8 cellular contexts compared by ENCODE assay signal in the genomic region with DNA sequence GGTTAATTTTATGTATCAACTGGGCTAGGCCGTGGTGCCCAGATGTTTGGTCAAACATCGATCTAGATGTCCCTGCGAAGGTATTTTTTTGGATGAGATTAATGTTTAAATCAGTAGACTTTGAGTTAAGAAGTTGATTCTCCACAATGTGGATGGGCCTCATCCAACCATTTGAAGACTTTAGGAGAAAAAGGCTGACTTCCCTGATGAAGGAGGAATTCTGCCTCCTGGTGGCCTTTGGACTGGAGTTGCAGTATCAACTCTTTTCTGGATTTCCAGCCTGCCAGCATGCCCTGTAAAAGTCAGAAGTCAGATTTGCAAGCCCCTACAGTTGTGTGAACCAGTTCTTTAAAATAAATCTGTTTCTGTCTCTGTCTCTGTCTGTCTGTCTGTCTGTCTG.
DNase-seq lines count a peak whose midpoint lies in the region; ATAC-seq and TF ChIP-seq lines count a peak whose summit lies in the region.

No MANE protein-coding gene starts in this region.

- TF ChIP-seq EP300 in Ishikawa (IDR thresholded peaks at IDR 0.05; ENCODE audit: borderline replicate concordance) = no peak

- H3K36me3 ChIP-seq in lower lobe of right lung = no peaks in the 10 kb centered on the region

- H3K27ac Mint-ChIP-seq in brain = no peak overlapping the region
- no peak overlapping the region for H3K27ac Mint-ChIP-seq in CD4-positive, alpha-beta T cell

- no peaks in the 10 kb centered on the region for H3K36me3 Mint-ChIP-seq in brain
- no peaks in the 10 kb centered on the region for H3K36me3 Mint-ChIP-seq in CD4-positive, alpha-beta T cell (ENCODE audit: low read depth)

- TF ChIP-seq CTCF in brain (conservative IDR thresholded peaks at IDR 0.05) (peak; percentile 34 to 42), lower lobe of right lung (IDR thresholded peaks at IDR 0.05) (peak; percentile 52), RWPE1 (conservative IDR thresholded peaks at IDR 0.05; ENCODE audit: low read depth) (no peak)
- TF ChIP-seq CTCF in CD4-positive, alpha-beta T cell (IDR thresholded peaks at IDR 0.05) = no peak

- DNase-seq in AML-193 (lab: John Stamatoyannopoulos, UW) (peak; percentile 28 to 48), lower lobe of right lung (no peak), RWPE1 (ENCODE audit: low spot score) (no peak), DMS114 treated with DMSO at 0.1 percent for 48 hours (lab: John Stamatoyannopoulos, UW; ENCODE audit: unreplicated experiment) (no peak)
- no peak for DNase-seq in CD4-positive, alpha-beta T cell

- peaks cover 0 to 3% (median 0%) of the 10 kb centered on the region in 5 experiments for H3K9me3 Mint-ChIP-seq in brain
- no peaks in the 10 kb centered on the region for H3K9me3 Mint-ChIP-seq in CD4-positive, alpha-beta T cell

- H3K4me1 Mint-ChIP-seq in brain = no peaks in the 10 kb centered on the region
- no peaks in the 10 kb centered on the region for H3K4me1 Mint-ChIP-seq in CD4-positive, alpha-beta T cell (ENCODE audit: low read depth)

- CTCF ChIA-PET in RWPE1 (lab: Yijun Ruan, JAX) = no interaction called here
- CTCF ChIA-PET in CD4-positive, alpha-beta T cell (lab: Charles Lee) = no interaction called here

- no peak overlapping the region for H3K4me3 Mint-ChIP-seq in brain
- H3K4me3 Mint-ChIP-seq in CD4-positive, alpha-beta T cell = no peak overlapping the region

- no peaks in the 10 kb centered on the region for H3K9me3 ChIP-seq in lower lobe of right lung
- no peaks in the 10 kb centered on the region for H3K9me3 ChIP-seq in CD4-positive, alpha-beta T cell (ENCODE audit: control insufficient read depth, low read length)

- H3K27me3 Mint-ChIP-seq in brain = peaks cover 22% of the 10 kb centered on the region
- H3K27me3 Mint-ChIP-seq in CD4-positive, alpha-beta T cell = no peaks in the 10 kb centered on the region

- intact Hi-C loops in lower lobe of right lung (cut with DNase I) = no loop called here
- intact Hi-C loops in CD4-positive, alpha-beta T cell (cut with DNase I, micrococcal nuclease) = no loop called here

- no peaks in the 10 kb centered on the region for H3K4me1 ChIP-seq in lower lobe of right lung

- peak; percentile 64 for TF ChIP-seq RAD21 in Ishikawa (IDR thresholded peaks at IDR 0.05; ENCODE audit: low read depth)

- no peak overlapping the region for H3K4me3 ChIP-seq in lower lobe of right lung

- POLR2A ChIA-PET in RWPE1 (lab: Yijun Ruan, JAX; ENCODE audit: low non-redundant PET) = no interaction called here
- POLR2A ChIA-PET in CD4-positive, alpha-beta T cell (lab: Charles Lee) = no interaction called here

- no peaks in the 10 kb centered on the region for H3K27me3 ChIP-seq in lower lobe of right lung (ENCODE audit: low read depth)
- no peaks in the 10 kb centered on the region for H3K27me3 ChIP-seq in CD4-positive, alpha-beta T cell (ENCODE audit: control insufficient read depth, insufficient read depth, low read length)

- H3K27ac ChIP-seq in lower lobe of right lung = no peak overlapping the region
- no peak overlapping the region for H3K27ac ChIP-seq in RWPE1
- H3K27ac ChIP-seq in CD4-positive, alpha-beta T cell (ENCODE audit: low read depth, low read length) = no peak overlapping the region

- ATAC-seq in lower lobe of right lung (no peak), GM21447 (IDR thresholded peaks at IDR 0.05; ENCODE audit: unreplicated experiment) (no peak)
- ATAC-seq in CD4-positive, alpha-beta T cell (ENCODE audit: poor library complexity) = no peak

TF ChIP-seq in Ishikawa, 13 proteins besides CTCF, POLR2A, EP300 and RAD21:
- TF ChIP-seq, protein P1, sequence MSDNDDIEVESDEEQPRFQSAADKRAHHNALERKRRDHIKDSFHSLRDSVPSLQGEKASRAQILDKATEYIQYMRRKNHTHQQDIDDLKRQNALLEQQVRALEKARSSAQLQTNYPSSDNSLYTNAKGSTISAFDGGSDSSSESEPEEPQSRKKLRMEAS (IDR thresholded peaks at IDR 0.05) = no peak
- TF ChIP-seq EGR1 (IDR thresholded peaks at IDR 0.05) (no peak), TCF12 (IDR thresholded peaks at IDR 0.05; ENCODE audit: low read depth) (no peak), FOXM1 (IDR thresholded peaks at IDR 0.05; ENCODE audit: borderline replicate concordance, low read depth) (no peak), TAF1 (IDR thresholded peaks at IDR 0.05; ENCODE audit: low read depth) (no peak), NFIC (IDR thresholded peaks at IDR 0.05) (no peak), CEBPB (IDR thresholded peaks at IDR 0.05) (no peak), CREB1 (IDR thresholded peaks at IDR 0.05; ENCODE audit: low read depth) (no peak), TEAD4 (IDR thresholded peaks at IDR 0.05) (no peak), YY1 (IDR thresholded peaks at IDR 0.05; ENCODE audit: low read depth) (no peak), ZBTB7A (IDR thresholded peaks at IDR 0.05; ENCODE audit: low read depth) (no peak)
- TF ChIP-seq, protein P2, sequence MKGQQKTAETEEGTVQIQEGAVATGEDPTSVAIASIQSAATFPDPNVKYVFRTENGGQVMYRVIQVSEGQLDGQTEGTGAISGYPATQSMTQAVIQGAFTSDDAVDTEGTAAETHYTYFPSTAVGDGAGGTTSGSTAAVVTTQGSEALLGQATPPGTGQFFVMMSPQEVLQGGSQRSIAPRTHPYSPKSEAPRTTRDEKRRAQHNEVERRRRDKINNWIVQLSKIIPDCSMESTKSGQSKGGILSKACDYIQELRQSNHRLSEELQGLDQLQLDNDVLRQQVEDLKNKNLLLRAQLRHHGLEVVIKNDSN (IDR thresholded peaks at IDR 0.05) = no peak
- TF ChIP-seq, protein P3, sequence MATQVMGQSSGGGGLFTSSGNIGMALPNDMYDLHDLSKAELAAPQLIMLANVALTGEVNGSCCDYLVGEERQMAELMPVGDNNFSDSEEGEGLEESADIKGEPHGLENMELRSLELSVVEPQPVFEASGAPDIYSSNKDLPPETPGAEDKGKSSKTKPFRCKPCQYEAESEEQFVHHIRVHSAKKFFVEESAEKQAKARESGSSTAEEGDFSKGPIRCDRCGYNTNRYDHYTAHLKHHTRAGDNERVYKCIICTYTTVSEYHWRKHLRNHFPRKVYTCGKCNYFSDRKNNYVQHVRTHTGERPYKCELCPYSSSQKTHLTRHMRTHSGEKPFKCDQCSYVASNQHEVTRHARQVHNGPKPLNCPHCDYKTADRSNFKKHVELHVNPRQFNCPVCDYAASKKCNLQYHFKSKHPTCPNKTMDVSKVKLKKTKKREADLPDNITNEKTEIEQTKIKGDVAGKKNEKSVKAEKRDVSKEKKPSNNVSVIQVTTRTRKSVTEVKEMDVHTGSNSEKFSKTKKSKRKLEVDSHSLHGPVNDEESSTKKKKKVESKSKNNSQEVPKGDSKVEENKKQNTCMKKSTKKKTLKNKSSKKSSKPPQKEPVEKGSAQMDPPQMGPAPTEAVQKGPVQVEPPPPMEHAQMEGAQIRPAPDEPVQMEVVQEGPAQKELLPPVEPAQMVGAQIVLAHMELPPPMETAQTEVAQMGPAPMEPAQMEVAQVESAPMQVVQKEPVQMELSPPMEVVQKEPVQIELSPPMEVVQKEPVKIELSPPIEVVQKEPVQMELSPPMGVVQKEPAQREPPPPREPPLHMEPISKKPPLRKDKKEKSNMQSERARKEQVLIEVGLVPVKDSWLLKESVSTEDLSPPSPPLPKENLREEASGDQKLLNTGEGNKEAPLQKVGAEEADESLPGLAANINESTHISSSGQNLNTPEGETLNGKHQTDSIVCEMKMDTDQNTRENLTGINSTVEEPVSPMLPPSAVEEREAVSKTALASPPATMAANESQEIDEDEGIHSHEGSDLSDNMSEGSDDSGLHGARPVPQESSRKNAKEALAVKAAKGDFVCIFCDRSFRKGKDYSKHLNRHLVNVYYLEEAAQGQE (IDR thresholded peaks at IDR 0.05; ENCODE audit: low read depth) = no peak

Comparison
In these comparisons a context has a peak if more than half of its experiments do, and no peak if none do; other contexts are left out.
1. DNase-seq: peak in AML-193 (2 of 2); none in lower lobe of right lung (single experiment), RWPE1 (single experiment), DMS114 treated with DMSO at 0.1 percent for 48 hours (single experiment) and CD4-positive, alpha-beta T cell (0 of 10).
2. CTCF ChIP-seq: peak in brain (2 of 2) and lower lobe of right lung (single experiment); none in RWPE1 (single experiment) and CD4-positive, alpha-beta T cell (single experiment).